ENCODE assay signal across 11 cellular contexts in the genomic region with DNA sequence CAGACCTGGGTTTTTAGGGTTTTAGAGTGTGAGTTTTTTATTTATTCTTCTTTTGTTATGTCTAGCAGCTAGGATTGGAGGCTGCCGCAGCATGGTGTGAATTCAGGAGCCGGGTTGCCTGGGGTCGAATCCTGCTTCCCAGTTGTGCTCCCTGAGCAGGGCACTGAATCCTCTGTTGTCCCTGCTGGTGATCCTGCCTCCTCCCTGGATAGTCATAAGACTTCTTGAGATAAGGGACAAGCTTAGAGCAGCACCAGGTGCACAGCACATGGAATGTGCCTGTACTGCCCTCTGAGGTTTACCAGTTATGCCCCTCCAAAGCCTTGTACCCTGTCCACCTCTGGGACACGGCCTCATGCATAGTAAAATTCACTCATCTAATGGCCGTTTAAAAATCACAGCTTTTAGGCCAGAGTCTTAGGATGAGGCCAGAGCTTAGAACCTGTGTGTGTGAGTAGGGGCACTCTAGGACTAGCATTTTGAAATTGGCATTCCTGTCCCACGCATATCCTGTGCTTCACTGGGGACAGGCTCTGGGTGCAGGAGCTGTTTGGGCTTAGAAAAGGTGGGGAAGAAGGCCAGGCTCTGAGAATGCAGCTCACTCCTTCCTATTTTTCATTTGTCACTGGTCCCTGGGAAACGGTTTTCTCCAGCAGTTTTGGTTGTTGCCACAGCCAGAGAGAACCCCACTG. TPM values are rescaled to one million over a fixed set of nuclear protein-coding genes. Genes with fewer than 3 reads are reported as not detected.
A peak's percentile ranks its signal among the peaks of the same experiment; 100 is the strongest.
DNase-seq lines count a peak whose midpoint lies in the region; ATAC-seq and TF ChIP-seq lines count a peak whose summit lies in the region.
"Had no signal": no experiment of that assay in that cellular context is flagged by ENCODE, and none has a peak within 500 bp of the region (broad histone marks: within the 10 kb centered on the region; RNA-seq: fewer than 3 reads in every experiment).

No MANE protein-coding gene starts in this region.

- H3K79me2 ChIP-seq in GM23338 (replicated peaks; ENCODE audit: insufficient read depth) (peaks cover 14% of the 10 kb centered on the region), PC-3 (ENCODE audit: low read length) (no peaks in the 10 kb centered on the region; the same call in 1 of the 2 replicates)

- H3K9me2 ChIP-seq in GM23338 (ENCODE audit: insufficient read depth), result no peaks in the 10 kb centered on the region
- H3K9me2 ChIP-seq in PC-3 (replicated peaks; ENCODE audit: low read length), result no peaks in the 10 kb centered on the region

- POLR2A ChIA-PET in PC-3 (lab: Charles Lee; ENCODE audit: unreplicated experiment), result no interaction called here

- H3K27ac Mint-ChIP-seq in GM23338 (peak overlapping the region; percentile 94), endodermal cell (peak overlapping the region; percentile 89), nephron progenitor cell (peak overlapping the region; percentile 48)
- H3K27ac Mint-ChIP-seq: activated naive CD4-positive, alpha-beta T cell treated with anti-CD3 and anti-CD28 coated beads for 36 hours; stimulated activated naive CD8-positive, alpha-beta T cell treated with anti-CD3 and anti-CD28 coated beads, Interleukin-15, amount 100 ng/mL, for 72 hours had no signal

- no peaks in the 10 kb centered on the region for H4K20me1 ChIP-seq in GM23338 (replicated peaks; ENCODE audit: insufficient read depth)
- H4K20me1 ChIP-seq in PC-3 (ENCODE audit: low read length), result no peaks in the 10 kb centered on the region

- peak overlapping the region; percentile 87 for H3K27ac ChIP-seq in GM23338 (ENCODE audit: low read depth)
- no peak overlapping the region for H3K27ac ChIP-seq in PC-3 (ENCODE audit: low read length)
- peak overlapping the region; percentile 32 for H3K27ac ChIP-seq in endodermal cell (ENCODE audit: low read depth, low read length)
- H3K27ac ChIP-seq: Peyer's patch had no signal

- intact Hi-C loops in PC-3 (cut with micrococcal nuclease), result loop anchor here (2.0 to 10.0 kb wide), 4 partner anchors 86 to 423 kb away; a partner anchor contains a TSS

- H3K4me1 ChIP-seq in GM23338 (ENCODE audit: insufficient read depth) (peaks cover 22% of the 10 kb centered on the region), PC-3 (ENCODE audit: insufficient read depth, low read length) (no peaks in the 10 kb centered on the region), endodermal cell (ENCODE audit: control insufficient read depth, insufficient read depth, low read length) (peaks cover 10% of the 10 kb centered on the region)
- H3K4me1 ChIP-seq: Peyer's patch had no signal

- peak; percentile 39 for ATAC-seq in GM23338
- ATAC-seq in PC-3, result peak; percentile 26; the same call in 1 of the 2 replicates
- no peak for ATAC-seq in HG02571 (IDR thresholded peaks at IDR 0.05; ENCODE audit: unreplicated experiment)

- H3K9me3 ChIP-seq in PC-3 (ENCODE audit: low read length), result no peaks in the 10 kb centered on the region
- no peaks in the 10 kb centered on the region for H3K9me3 ChIP-seq in endodermal cell (ENCODE audit: control insufficient read depth, low read length)
- H3K9me3 ChIP-seq: Peyer's patch had no signal

- H2AFZ ChIP-seq in GM23338, result no peak overlapping the region
- no peak overlapping the region for H2AFZ ChIP-seq in PC-3 (ENCODE audit: low read length)

- peaks cover 44% of the 10 kb centered on the region for H3K4me1 Mint-ChIP-seq in GM23338
- H3K4me1 Mint-ChIP-seq in endodermal cell, result peaks cover 23% of the 10 kb centered on the region
- H3K4me1 Mint-ChIP-seq in nephron progenitor cell, result peaks cover 61% of the 10 kb centered on the region

- H3K4me2 ChIP-seq in GM23338 (peak overlapping the region; percentile 34; the same call in 1 of the 2 replicates), PC-3 (ENCODE audit: low read length) (no peak overlapping the region)

- whole genome bisulfite sequencing in endodermal cell (ENCODE audit: insufficient coverage in 1 of 2, insufficient read length in 1 of 2), 2 experiments, result 53 to 80% methylated on average over 1 to 7 of the region's 7 CpGs

- peaks cover 9% of the 10 kb centered on the region for H3K27me3 Mint-ChIP-seq in GM23338 (ENCODE audit: insufficient read depth, low read depth, poor library complexity)
- H3K27me3 Mint-ChIP-seq in endodermal cell (ENCODE audit: insufficient read depth), result no peaks in the 10 kb centered on the region
- H3K27me3 Mint-ChIP-seq in nephron progenitor cell (ENCODE audit: low read depth, poor library complexity), result no peaks in the 10 kb centered on the region
- H3K27me3 Mint-ChIP-seq: stimulated activated naive CD8-positive, alpha-beta T cell treated with anti-CD3 and anti-CD28 coated beads, Interleukin-15, amount 100 ng/mL, for 72 hours had no signal

- H3K36me3 ChIP-seq in GM23338 (ENCODE audit: insufficient read depth) (no peaks in the 10 kb centered on the region), PC-3 (ENCODE audit: low read depth, low read length) (no peaks in the 10 kb centered on the region), endodermal cell (ENCODE audit: control insufficient read depth, insufficient read depth, low read length) (no peaks in the 10 kb centered on the region)
- H3K36me3 ChIP-seq: Peyer's patch had no signal

- TF ChIP-seq CTCF in GM23338 (conservative IDR thresholded peaks at IDR 0.05; ENCODE audit: low read depth in 2 of 2), result no peak
- no peak for TF ChIP-seq CTCF in PC-3 (conservative IDR thresholded peaks at IDR 0.05; ENCODE audit: low read depth, low read length)
- TF ChIP-seq CTCF in endodermal cell (conservative IDR thresholded peaks at IDR 0.05), result no peak
- TF ChIP-seq CTCF in nephron progenitor cell (IDR thresholded peaks at IDR 0.05), result no peak

- H3K9ac ChIP-seq in PC-3 (ENCODE audit: low read length), result no peak overlapping the region
- H3K9ac ChIP-seq in endodermal cell (ENCODE audit: extremely low read depth, low read length, poor library complexity, severe bottlenecking), result no peak overlapping the region

- CTCF ChIA-PET in PC-3 (lab: Charles Lee), result interaction anchor here (0.6 to 0.7 kb wide), 2 partner anchors 21 to 231 kb away, joined by 3 to 16 read pairs; a partner anchor contains a TSS

- BruUV-seq in PC-3 (replicated peaks; lab: Mats Ljungman, UMichigan), result no TSS peak

- H3K27me3 ChIP-seq in GM23338 (ENCODE audit: insufficient read depth) (no peaks in the 10 kb centered on the region), PC-3 (ENCODE audit: low read length) (no peaks in the 10 kb centered on the region), endodermal cell (ENCODE audit: control insufficient read depth, insufficient read depth, low read length, poor library complexity, severe bottlenecking) (no peaks in the 10 kb centered on the region)
- H3K27me3 ChIP-seq: Peyer's patch had no signal

- H3K36me3 Mint-ChIP-seq in GM23338 (ENCODE audit: low read depth), result peaks cover 7% of the 10 kb centered on the region; the same call in 1 of the 3 replicates
- H3K36me3 Mint-ChIP-seq in endodermal cell (ENCODE audit: low read depth), result no peaks in the 10 kb centered on the region
- no peaks in the 10 kb centered on the region for H3K36me3 Mint-ChIP-seq in nephron progenitor cell (ENCODE audit: low read depth)

- H3K4me3 Mint-ChIP-seq in GM23338 (no peak overlapping the region; the same call in 2 of the 3 replicates), endodermal cell (no peak overlapping the region), nephron progenitor cell (no peak overlapping the region)
- H3K4me3 Mint-ChIP-seq: activated naive CD4-positive, alpha-beta T cell treated with anti-CD3 and anti-CD28 coated beads for 36 hours; stimulated activated naive CD8-positive, alpha-beta T cell treated with anti-CD3 and anti-CD28 coated beads, Interleukin-15, amount 100 ng/mL, for 72 hours had no signal

- DNase-seq in GM23338 (ENCODE audit: low spot score), result peak; percentile 47
- no peak for DNase-seq in PC-3
- peak; percentile 74 for DNase-seq in endodermal cell
- no peak for DNase-seq in nephron progenitor cell
- no peak for DNase-seq in NK-92 treated with Interleukin-12 subunit alpha and Interleukin-12 subunit beta, amount 100 ng/mL, for 24 hours (lab: John Stamatoyannopoulos, UW)
- no peak for DNase-seq in Kasumi-1 (lab: John Stamatoyannopoulos, UW)
- DNase-seq: NCI-H1417 treated with DMSO at 0.1 percent for 48 hours had no signal

- H3K9me3 Mint-ChIP-seq in GM23338, result no peaks in the 10 kb centered on the region
- H3K9me3 Mint-ChIP-seq in endodermal cell, result no peaks in the 10 kb centered on the region
- no peaks in the 10 kb centered on the region for H3K9me3 Mint-ChIP-seq in nephron progenitor cell
- H3K9me3 Mint-ChIP-seq: activated naive CD4-positive, alpha-beta T cell treated with anti-CD3 and anti-CD28 coated beads for 36 hours; stimulated activated naive CD8-positive, alpha-beta T cell treated with anti-CD3 and anti-CD28 coated beads, Interleukin-15, amount 100 ng/mL, for 72 hours had no signal

- no peaks in the 10 kb centered on the region for H3F3A ChIP-seq in GM23338 (replicated peaks; ENCODE audit: low read depth)
- H3F3A ChIP-seq in PC-3 (ENCODE audit: low read length, unreplicated experiment), result no peaks in the 10 kb centered on the region

- H3K4me3 ChIP-seq in GM23338, result no peak overlapping the region
- no peak overlapping the region for H3K4me3 ChIP-seq in PC-3 (ENCODE audit: low read length)
- H3K4me3 ChIP-seq in endodermal cell (ENCODE audit: low read length), result no peak overlapping the region
- H3K4me3 ChIP-seq: Peyer's patch had no signal

TF ChIP-seq in GM23338, 12 proteins besides CTCF, POLR2A, EP300 and RAD21 (continues in another document):
- TF ChIP-seq JUNB (IDR thresholded peaks at IDR 0.05; ENCODE audit: unreplicated experiment), result no peak
- no peak for TF ChIP-seq EZH2 (IDR thresholded peaks at IDR 0.05; ENCODE audit: low read depth, unreplicated experiment)
- TF ChIP-seq ZNF114 (CRISPR knock-in tag; IDR thresholded peaks at IDR 0.05), result no peak

RNA-seq across cellular contexts. Expression of a gene that starts 47.7 kb away (rescaled TPM):
- 27.1 and 28.8 TPM in 2 replicates for total RNA-seq in GM23338 (2014; rRNA removed; shearing (Covaris generic))
- polyA plus RNA-seq in GM23338 (2016; fragmentation: Nextera tagmentation; extraction: Ambion mirVana), result 42.9 and 43.0 TPM in 2 replicates
- total RNA-seq in PC-3 (2014; rRNA removed), result 32.3 and 33.0 TPM in 2 replicates
- 10 to 100 TPM; 23.6 to 34.4 TPM for total RNA-seq in endodermal cell
- 42.5 TPM for polyA plus RNA-seq in endodermal cell (2013, experiment 1 of 2)
- polyA plus RNA-seq in endodermal cell (2013, experiment 2 of 2), result 39.8 TPM

Comparison
In these comparisons a context has a peak if more than half of its experiments do, and no peak if none do; other contexts are left out.
1. DNase-seq: peak in GM23338 (single experiment) and endodermal cell (single experiment); none in PC-3 (single experiment), nephron progenitor cell (single experiment), NK-92 treated with Interleukin-12 subunit alpha and Interleukin-12 subunit beta, amount 100 ng/mL, for 24 hours (single experiment) and Kasumi-1 (0 of 2).
2. Peak in every context shown above with its lines, with median percentiles within 50 percentile points of each other: H3K27ac Mint-ChIP-seq.